ENCODE assay signal across 21 cellular contexts in the genomic region with DNA sequence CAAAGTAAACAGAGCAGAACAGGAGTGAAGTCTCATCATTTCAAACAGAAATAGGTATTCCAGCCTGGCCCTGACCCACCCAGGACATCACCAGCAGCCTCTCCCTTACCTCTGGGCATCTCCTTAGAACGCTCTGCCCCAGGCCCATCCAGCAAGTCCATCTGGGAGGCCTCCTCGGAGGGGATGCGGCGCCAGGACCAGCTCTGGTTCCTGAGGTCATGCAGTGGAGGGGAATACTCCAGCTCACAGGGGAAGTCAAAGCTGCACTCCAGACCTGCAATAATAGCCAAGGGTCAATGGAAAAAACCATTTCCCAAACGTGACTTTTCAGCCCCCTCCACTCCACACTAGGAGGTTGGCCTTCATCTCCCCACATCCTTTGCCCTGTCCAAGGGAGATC.
"Had no signal": no experiment of that assay in that cellular context is flagged by ENCODE, and none has a peak within 500 bp of the region (broad histone marks: within the 10 kb centered on the region; RNA-seq: fewer than 3 reads in every experiment).

No MANE protein-coding gene starts in this region.

- H3K36me3 ChIP-seq: esophagus squamous epithelium, gastrocnemius medialis, heart right ventricle, left lung, lower lobe of right lung had no signal

- H3K27me3 ChIP-seq: gastrocnemius medialis, left lung had no signal

- H3K27ac ChIP-seq: coronary artery, dorsolateral prefrontal cortex, esophagus squamous epithelium, gastrocnemius medialis, heart right ventricle, left lung, lower lobe of right lung had no signal

- H3K36me3 Mint-ChIP-seq: mesothelial cell of epicardium, naive B cell had no signal

- H3K4me3 Mint-ChIP-seq: mesothelial cell of epicardium, naive B cell had no signal

- DNase-seq: dermis blood vessel endothelial cell; dorsolateral prefrontal cortex; effector CD4-positive, alpha-beta T cell; effector memory CD4-positive, alpha-beta T cell; esophagus squamous epithelium; foreskin fibroblast; foreskin melanocyte; gastrocnemius medialis; glutamatergic neuron; head of caudate nucleus; heart right ventricle; hippocampal formation; left cardiac atrium; left lung; left ventricle myocardium superior; lower lobe of right lung; mesenchymal stem cell; mucosa of descending colon; naive B cell had no signal

- H3K4me1 Mint-ChIP-seq: mesothelial cell of epicardium, naive B cell had no signal

- H3K27ac Mint-ChIP-seq: mesothelial cell of epicardium had no signal

- H3K4me1 ChIP-seq: esophagus squamous epithelium, gastrocnemius medialis, heart right ventricle, left lung, lower lobe of right lung had no signal

- ATAC-seq: gastrocnemius medialis, heart right ventricle, left cardiac atrium, left lung, left ventricle myocardium superior, lower lobe of right lung, mucosa of descending colon had no signal

- H3K9me3 ChIP-seq: esophagus squamous epithelium, gastrocnemius medialis, lower lobe of right lung, mucosa of descending colon had no signal

- H3K4me3 ChIP-seq: coronary artery, dorsolateral prefrontal cortex, esophagus squamous epithelium, gastrocnemius medialis, heart right ventricle, left lung, lower lobe of right lung, mucosa of descending colon had no signal
